8 cellular contexts compared by ENCODE assay signal in the genomic region with DNA sequence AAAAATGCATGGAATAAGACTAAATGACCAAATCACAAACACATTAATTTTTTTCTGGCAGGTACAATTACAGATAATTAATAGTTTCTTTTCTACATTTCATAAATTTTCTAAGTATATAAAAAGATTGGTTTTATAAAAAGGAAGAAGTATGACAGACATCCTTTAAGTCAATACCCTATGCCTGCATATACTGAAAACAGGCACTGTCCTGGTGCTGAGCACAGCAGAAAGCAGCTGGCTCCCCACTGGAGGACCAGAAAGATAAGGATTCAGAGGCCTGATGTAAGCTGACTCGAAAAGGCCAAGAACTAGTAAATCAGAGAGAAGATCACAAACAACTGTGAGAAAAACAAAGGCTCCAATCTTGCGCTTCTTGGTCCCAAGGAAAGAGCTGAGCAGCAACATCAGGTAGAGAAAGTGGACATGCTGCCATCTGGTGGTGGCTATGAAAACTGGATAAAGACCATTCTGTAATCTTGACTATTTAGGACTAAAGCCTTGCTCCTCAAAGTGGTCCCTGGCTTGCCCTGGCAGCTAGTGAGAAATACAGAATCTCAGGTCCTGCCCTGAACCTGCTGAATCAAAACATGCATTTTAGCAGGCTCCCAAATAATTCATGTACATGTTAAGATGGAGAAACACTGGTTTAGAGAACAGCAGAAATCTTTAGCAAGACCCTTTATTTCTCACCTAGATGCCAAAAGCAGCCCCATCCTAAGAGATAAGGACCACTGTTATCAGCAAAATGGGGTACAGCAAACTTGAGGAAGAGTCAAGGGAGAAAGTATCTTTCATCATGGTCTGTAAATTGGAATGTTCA.
DNase-seq lines count a peak whose midpoint lies in the region; ATAC-seq and TF ChIP-seq lines count a peak whose summit lies in the region.

No MANE protein-coding gene starts in this region.

- 38% methylated on average over 2 of the region's 2 CpGs for WGBS in SK-N-SH (ENCODE audit: low lambda C conversion rate)

- H3K4me1 ChIP-seq in GM23338 (ENCODE audit: insufficient read depth): peaks cover 11% of the 10 kb centered on the region
- peaks cover 0 to 9% of the 10 kb centered on the region in 2 experiments; a peak in 2 of 4 replicates for H3K4me1 ChIP-seq in SK-N-SH (ENCODE audit: control insufficient read depth in 1 of 2, insufficient read depth in 2 of 2, low read depth in 1 of 2, low read length in 1 of 2)

- H3K4me2 ChIP-seq in GM23338 (no peak overlapping the region), SK-N-SH (no peak overlapping the region)

- no peak overlapping the region for H3K4me3 Mint-ChIP-seq in GM23338

- peak; percentile 81 for TF ChIP-seq CTCF in GM12864 (IDR thresholded peaks at IDR 0.05; ENCODE audit: low read depth, low read length, missing control alignments)
- peak; percentile 80 to 94 for TF ChIP-seq CTCF in GM23338 (conservative IDR thresholded peaks at IDR 0.05; ENCODE audit: low read depth in 2 of 2)
- TF ChIP-seq CTCF in SK-N-SH (IDR thresholded peaks at IDR 0.05): peak; percentile 83

- no peaks in the 10 kb centered on the region for H3K9me3 Mint-ChIP-seq in GM23338

- H3K9ac ChIP-seq in SK-N-SH: no peak overlapping the region

- no peak overlapping the region for H2AFZ ChIP-seq in GM23338
- H2AFZ ChIP-seq in SK-N-SH (ENCODE audit: low read depth): no peak overlapping the region

- H3K27ac Mint-ChIP-seq in GM23338: no peak overlapping the region

- H3F3A ChIP-seq in GM23338 (replicated peaks; ENCODE audit: low read depth) (no peaks in the 10 kb centered on the region), SK-N-SH (replicated peaks; ENCODE audit: insufficient read depth) (no peaks in the 10 kb centered on the region)

- peak; percentile 89 for TF ChIP-seq RAD21 in SK-N-SH (IDR thresholded peaks at IDR 0.05; ENCODE audit: low read length)

- no peaks in the 10 kb centered on the region for H3K9me3 ChIP-seq in SK-N-SH

- H3K4me3 ChIP-seq in GM12864 (ENCODE audit: low read depth, low read length) (no peak overlapping the region), GM23338 (no peak overlapping the region), SK-N-SH (ENCODE audit: low read depth in 2 of 2, low read length in 1 of 2) (peak overlapping the region in 1 of 2 experiments; percentile 43; a peak in 1 of 4 replicates)

- ATAC-seq in GM23338: peak; percentile 93
- ATAC-seq in left cardiac atrium: peak; percentile 71 to 78

- H3K27ac ChIP-seq in GM23338 (ENCODE audit: low read depth): no peak overlapping the region
- H3K27ac ChIP-seq in SK-N-SH (ENCODE audit: low read depth in 2 of 2, low read length in 1 of 2): no peak overlapping the region

- no peaks in the 10 kb centered on the region for H3K36me3 ChIP-seq in GM23338 (ENCODE audit: insufficient read depth)
- H3K36me3 ChIP-seq in SK-N-SH (replicated peaks in 1 of 2; ENCODE audit: control insufficient read depth in 1 of 2, insufficient read depth in 2 of 2, low read length in 1 of 2): no peaks in the 10 kb centered on the region

- no peaks in the 10 kb centered on the region for H3K9me2 ChIP-seq in GM23338 (ENCODE audit: insufficient read depth)
- H3K9me2 ChIP-seq in SK-N-SH: no peaks in the 10 kb centered on the region

- no peak for TF ChIP-seq EP300 in SK-N-SH (IDR thresholded peaks at IDR 0.05; ENCODE audit: borderline replicate concordance in 1 of 2, low read depth in 1 of 2, low read length in 1 of 2)

- CTCF ChIA-PET in SK-N-SH (lab: Yijun Ruan, JAX): interaction anchor here (0.6 to 7.4 kb wide), 54 partner anchors 8 to 909 kb away, joined by 3 to 182 read pairs (median 4); partner anchors contain the start of genes EPM2AIP1 and MLH1

- peak; percentile 31 for DNase-seq in GM12864 (ENCODE audit: low read depth)
- peak; percentile 90 for DNase-seq in GM23338 (ENCODE audit: low spot score)
- DNase-seq in LHCN-M2 (ENCODE audit: low read depth): peak; percentile 58
- DNase-seq in SK-N-SH: peak; percentile 56
- peak; percentile 13 for DNase-seq in activated naive CD8-positive, alpha-beta T cell treated with anti-CD3 and anti-CD28 coated beads, Interleukin-2, amount 50 U/mL, for 16 hours (ENCODE audit: low read depth, low spot score)
- peak; percentile 42 for DNase-seq in left cardiac atrium
- peak; percentile 52 for DNase-seq in renal cortical epithelial cell (ENCODE audit: low read depth)
- no peak for DNase-seq in NCI-H774 (lab: John Stamatoyannopoulos, UW)

- intact Hi-C loops in left cardiac atrium (cut with DNase I): loop anchor here (1.0 to 5.0 kb wide), 2 partner anchors 137 to 140 kb away; no protein-coding TSS in a partner anchor

- H3K79me2 ChIP-seq in GM23338 (replicated peaks; ENCODE audit: insufficient read depth) (no peaks in the 10 kb centered on the region), SK-N-SH (ENCODE audit: insufficient read depth) (no peaks in the 10 kb centered on the region)

- H4K20me1 ChIP-seq in GM23338 (replicated peaks; ENCODE audit: insufficient read depth) (no peaks in the 10 kb centered on the region), SK-N-SH (ENCODE audit: insufficient read depth) (no peaks in the 10 kb centered on the region)

- H3K36me3 Mint-ChIP-seq in GM23338 (ENCODE audit: low read depth): no peaks in the 10 kb centered on the region

- POLR2A ChIA-PET in SK-N-SH (lab: Yijun Ruan, JAX): no interaction called here

- no peaks in the 10 kb centered on the region for H3K27me3 ChIP-seq in GM23338 (ENCODE audit: insufficient read depth)
- H3K27me3 ChIP-seq in SK-N-SH (ENCODE audit: insufficient read depth): peaks cover 4% of the 10 kb centered on the region; the same call in 1 of the 2 replicates

- no peaks in the 10 kb centered on the region for H3K27me3 Mint-ChIP-seq in GM23338 (ENCODE audit: insufficient read depth, low read depth, poor library complexity)

- peaks cover 13% of the 10 kb centered on the region for H3K4me1 Mint-ChIP-seq in GM23338

TF ChIP-seq in GM23338, 12 proteins besides CTCF, POLR2A, EP300 and RAD21 (continues in another document):
- no peak for TF ChIP-seq REST (IDR thresholded peaks at IDR 0.05; ENCODE audit: unreplicated experiment)
- no peak for TF ChIP-seq ZNF331 (CRISPR knock-in tag; IDR thresholded peaks at IDR 0.05; ENCODE audit: low read depth)
- TF ChIP-seq NANOG (IDR thresholded peaks at IDR 0.05; ENCODE audit: borderline replicate concordance): no peak
- no peak for TF ChIP-seq CREB1 (CRISPR knock-in tag; IDR thresholded peaks at IDR 0.05; ENCODE audit: low read depth)

TF ChIP-seq in SK-N-SH, 30 proteins besides CTCF, POLR2A, EP300 and RAD21 (continues in another document):
- TF ChIP-seq NFIC (IDR thresholded peaks at IDR 0.05; ENCODE audit: borderline replicate concordance) (no peak), SIN3A (IDR thresholded peaks at IDR 0.05; ENCODE audit: borderline replicate concordance, low read depth, low read length) (no peak), GATA2 (CRISPR knock-in tag; IDR thresholded peaks at IDR 0.05) (no peak), TEAD4 (IDR thresholded peaks at IDR 0.05; ENCODE audit: borderline replicate concordance, insufficient read depth) (no peak), REST (IDR thresholded peaks at IDR 0.05; ENCODE audit: low read depth, low read length) (no peak), USF2 (IDR thresholded peaks at IDR 0.05; ENCODE audit: borderline replicate concordance, low read depth, low read length) (no peak)
- TF ChIP-seq, protein P1, sequence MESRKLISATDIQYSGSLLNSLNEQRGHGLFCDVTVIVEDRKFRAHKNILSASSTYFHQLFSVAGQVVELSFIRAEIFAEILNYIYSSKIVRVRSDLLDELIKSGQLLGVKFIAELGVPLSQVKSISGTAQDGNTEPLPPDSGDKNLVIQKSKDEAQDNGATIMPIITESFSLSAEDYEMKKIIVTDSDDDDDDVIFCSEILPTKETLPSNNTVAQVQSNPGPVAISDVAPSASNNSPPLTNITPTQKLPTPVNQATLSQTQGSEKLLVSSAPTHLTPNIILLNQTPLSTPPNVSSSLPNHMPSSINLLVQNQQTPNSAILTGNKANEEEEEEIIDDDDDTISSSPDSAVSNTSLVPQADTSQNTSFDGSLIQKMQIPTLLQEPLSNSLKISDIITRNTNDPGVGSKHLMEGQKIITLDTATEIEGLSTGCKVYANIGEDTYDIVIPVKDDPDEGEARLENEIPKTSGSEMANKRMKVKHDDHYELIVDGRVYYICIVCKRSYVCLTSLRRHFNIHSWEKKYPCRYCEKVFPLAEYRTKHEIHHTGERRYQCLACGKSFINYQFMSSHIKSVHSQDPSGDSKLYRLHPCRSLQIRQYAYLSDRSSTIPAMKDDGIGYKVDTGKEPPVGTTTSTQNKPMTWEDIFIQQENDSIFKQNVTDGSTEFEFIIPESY (IDR thresholded peaks at IDR 0.05; ENCODE audit: borderline replicate concordance, low read depth): no peak
